ENCODE assay signal across 7 cellular contexts in the genomic region with DNA sequence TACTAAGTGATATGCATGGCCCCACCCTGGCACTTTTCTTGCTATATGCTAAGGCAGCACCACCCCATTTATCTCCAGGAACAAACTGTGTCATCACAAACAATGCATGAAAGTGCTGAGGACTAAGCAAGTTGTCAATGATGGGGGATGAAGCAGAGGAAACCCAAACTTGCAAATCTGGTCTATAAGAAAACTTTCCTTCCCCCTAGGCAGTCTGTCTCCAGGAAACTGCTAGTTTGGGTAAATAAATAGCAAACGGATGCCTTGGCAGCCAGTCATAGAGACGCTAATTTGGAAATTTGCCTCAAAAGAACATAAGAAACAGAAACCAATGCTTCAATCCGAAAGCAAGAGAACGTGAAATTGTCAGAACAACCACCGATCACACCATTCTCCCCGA. TPM values are rescaled to one million over a fixed set of nuclear protein-coding genes. Genes with fewer than 3 reads are reported as not detected.
DNase-seq lines count a peak whose midpoint lies in the region; ATAC-seq and TF ChIP-seq lines count a peak whose summit lies in the region.

No MANE protein-coding gene starts in this region.

- DNase-seq in RWPE2 (ENCODE audit: low spot score): no peak
- DNase-seq in left ventricle myocardium inferior: no peak
- no peak for DNase-seq in thoracic aorta (ENCODE audit: low spot score)
- DNase-seq in medulla oblongata (ENCODE audit: extremely low spot score): no peak
- DNase-seq in colonic mucosa: no peak

- ATAC-seq in GM21390 (IDR thresholded peaks at IDR 0.05; ENCODE audit: unreplicated experiment) (peak; percentile 45), RWPE2 (ENCODE audit: low read depth) (peak; percentile 74), thoracic aorta (ENCODE audit: insufficient number of reproducible peaks, low FRiP score, low read depth) (peak; percentile 65), HG02623 (IDR thresholded peaks at IDR 0.05; ENCODE audit: unreplicated experiment) (no peak)

- no peak overlapping the region for H3K27ac ChIP-seq in RWPE2 (ENCODE audit: poor library complexity, severe bottlenecking)
- peak overlapping the region; percentile 51 for H3K27ac ChIP-seq in left ventricle myocardium inferior (replicated peaks)
- peak overlapping the region in 1 of 2 donors; percentile 10 for H3K27ac ChIP-seq in thoracic aorta
- H3K27ac ChIP-seq in colonic mucosa: no peak overlapping the region

- peaks cover 4% of the 10 kb centered on the region for H3K4me1 ChIP-seq in RWPE2 (ENCODE audit: insufficient read depth, poor library complexity, severe bottlenecking)
- H3K4me1 ChIP-seq in left ventricle myocardium inferior: peaks cover 13% of the 10 kb centered on the region
- H3K4me1 ChIP-seq in thoracic aorta (ENCODE audit: control insufficient read depth in 1 of 2, low read depth in 2 of 2): peaks cover 2 to 7% of the 10 kb centered on the region in 2 donors
- H3K4me1 ChIP-seq in colonic mucosa: no peaks in the 10 kb centered on the region

- H3K4me3 ChIP-seq in RWPE2 (ENCODE audit: severe bottlenecking) (peak overlapping the region; percentile 2), left ventricle myocardium inferior (peak overlapping the region; percentile 54), thoracic aorta (peak overlapping the region; percentile 60), colonic mucosa (no peak overlapping the region)

- H3K9ac ChIP-seq in colonic mucosa (ENCODE audit: low read depth in 2 of 2, low read length in 2 of 2): no peak overlapping the region

- H3K9me3 ChIP-seq in RWPE2 (ENCODE audit: severe bottlenecking) (no peaks in the 10 kb centered on the region), left ventricle myocardium inferior (replicated peaks) (no peaks in the 10 kb centered on the region), thoracic aorta (no peaks in the 10 kb centered on the region), colonic mucosa (no peaks in the 10 kb centered on the region)

- H3K27me3 ChIP-seq in RWPE2 (ENCODE audit: insufficient read depth, poor library complexity, severe bottlenecking) (no peaks in the 10 kb centered on the region), left ventricle myocardium inferior (ENCODE audit: low read depth) (no peaks in the 10 kb centered on the region), thoracic aorta (replicated peaks; ENCODE audit: insufficient read depth) (no peaks in the 10 kb centered on the region), colonic mucosa (no peaks in the 10 kb centered on the region)

- TF ChIP-seq CTCF in RWPE2 (IDR thresholded peaks at IDR 0.05; ENCODE audit: poor library complexity, severe bottlenecking) (no peak), left ventricle myocardium inferior (IDR thresholded peaks at IDR 0.05; ENCODE audit: borderline replicate concordance) (no peak), thoracic aorta (IDR thresholded peaks at IDR 0.05) (no peak), colonic mucosa (IDR thresholded peaks at IDR 0.05) (no peak)

- intact Hi-C loops in left ventricle myocardium inferior (cut with micrococcal nuclease): no loop called here
- intact Hi-C loops in colonic mucosa (cut with DNase I): no loop called here

- no peaks in the 10 kb centered on the region for H3K36me3 ChIP-seq in RWPE2 (ENCODE audit: low read depth)
- no peaks in the 10 kb centered on the region for H3K36me3 ChIP-seq in left ventricle myocardium inferior
- no peaks in the 10 kb centered on the region for H3K36me3 ChIP-seq in thoracic aorta
- H3K36me3 ChIP-seq in colonic mucosa: no peaks in the 10 kb centered on the region

RNA-seq across cellular contexts. Expression of gene HSBP1, which starts 5.6 kb away (rescaled TPM):
- 175 TPM for total RNA-seq in left ventricle myocardium inferior
- total RNA-seq in thoracic aorta: 10 to 100 TPM; 11.0 to 15.0 TPM
- total RNA-seq in colonic mucosa: 100 to 1,000 TPM; 112 to 134 TPM

Comparison
In these comparisons a context has a peak if more than half of its experiments do, and no peak if none do; other contexts are left out.
1. RNA of gene HSBP1, which starts 5.6 kb away (total RNA-seq): 175 TPM in left ventricle myocardium inferior (single experiment) and 112 to 134 TPM in colonic mucosa; 11.0 to 15.0 TPM in thoracic aorta; every median in the first group is over 4 times any median in the second.